In the genomic region with DNA sequence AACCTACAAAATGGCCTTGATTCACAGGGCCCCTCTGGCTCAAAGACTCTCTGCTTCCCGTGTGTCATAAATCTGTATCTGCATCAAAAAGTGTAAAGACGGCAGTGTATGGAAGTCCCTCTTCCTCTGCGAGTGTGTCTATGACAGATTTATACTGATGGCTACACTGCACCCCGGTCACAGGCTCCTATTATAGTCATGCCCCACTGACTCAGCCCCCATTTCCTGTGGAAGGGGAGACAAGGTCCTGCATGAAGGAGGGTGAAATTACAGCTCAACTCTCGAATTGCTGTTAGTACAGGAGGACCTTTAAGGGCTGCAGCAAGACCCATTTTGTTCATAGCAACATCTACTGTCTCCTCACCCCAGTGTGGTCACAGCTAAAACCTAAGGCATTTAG, we compare ENCODE assay signal across 1 cellular context.
TF ChIP-seq lines count a peak whose summit lies in the region.

No MANE protein-coding gene starts in this region.

TF ChIP-seq in HEK293, 187 proteins besides CTCF, POLR2A, EP300 and RAD21 (continued from another document):
- TF ChIP-seq PRDM10 (tag by site-specific recombination; IDR thresholded peaks at IDR 0.05) (peak; percentile 10; the same call in 1 of the 2 replicates), PRDM2 (tag by site-specific recombination; IDR thresholded peaks at IDR 0.05; ENCODE audit: borderline replicate concordance) (no peak), ZNF366 (tag by site-specific recombination; conservative IDR thresholded peaks at IDR 0.05) (0 out of 2 replicates have a peak, but pooled peaks have one; percentile 14), TRIM28 (IDR thresholded peaks at IDR 0.05; ENCODE audit: borderline replicate concordance, low read length) (no peak), ZXDB (tag by site-specific recombination; IDR thresholded peaks at IDR 0.05) (peak; percentile 10; the same call in 1 of the 2 replicates), ZNF521 (tag by site-specific recombination; IDR thresholded peaks at IDR 0.05) (no peak), ZNF223 (tag by site-specific recombination; IDR thresholded peaks at IDR 0.05) (no peak), ZNF670 (tag by site-specific recombination; IDR thresholded peaks at IDR 0.05; ENCODE audit: low read depth) (no peak), ZNF621 (tag by site-specific recombination; IDR thresholded peaks at IDR 0.05) (no peak), ZNF132 (tag by site-specific recombination; IDR thresholded peaks at IDR 0.05; ENCODE audit: borderline replicate concordance) (no peak), ZNF777 (tag by site-specific recombination; IDR thresholded peaks at IDR 0.05; ENCODE audit: borderline replicate concordance) (no peak), FEZF1 (tag by site-specific recombination; IDR thresholded peaks at IDR 0.05) (peak; percentile 42; the same call in 1 of the 2 replicates), ZNF10 (tag by site-specific recombination; IDR thresholded peaks at IDR 0.05) (no peak), PATZ1 (tag by site-specific recombination; IDR thresholded peaks at IDR 0.05) (peak; percentile 55; the same call in 1 of the 2 replicates), ZNF423 (tag by site-specific recombination; IDR thresholded peaks at IDR 0.05) (no peak), ZNF248 (tag by site-specific recombination; IDR thresholded peaks at IDR 0.05) (no peak), ZNF398 (tag by site-specific recombination; IDR thresholded peaks at IDR 0.05) (peak; percentile 62; the same call in 1 of the 2 replicates), PRDM1 (tag by site-specific recombination; IDR thresholded peaks at IDR 0.05) (no peak), PRDM4 (tag by site-specific recombination; IDR thresholded peaks at IDR 0.05) (peak; percentile 13; the same call in 1 of the 2 replicates)
- TF ChIP-seq, protein P1, sequence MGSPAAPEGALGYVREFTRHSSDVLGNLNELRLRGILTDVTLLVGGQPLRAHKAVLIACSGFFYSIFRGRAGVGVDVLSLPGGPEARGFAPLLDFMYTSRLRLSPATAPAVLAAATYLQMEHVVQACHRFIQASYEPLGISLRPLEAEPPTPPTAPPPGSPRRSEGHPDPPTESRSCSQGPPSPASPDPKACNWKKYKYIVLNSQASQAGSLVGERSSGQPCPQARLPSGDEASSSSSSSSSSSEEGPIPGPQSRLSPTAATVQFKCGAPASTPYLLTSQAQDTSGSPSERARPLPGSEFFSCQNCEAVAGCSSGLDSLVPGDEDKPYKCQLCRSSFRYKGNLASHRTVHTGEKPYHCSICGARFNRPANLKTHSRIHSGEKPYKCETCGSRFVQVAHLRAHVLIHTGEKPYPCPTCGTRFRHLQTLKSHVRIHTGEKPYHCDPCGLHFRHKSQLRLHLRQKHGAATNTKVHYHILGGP (tag by site-specific recombination; IDR thresholded peaks at IDR 0.05) = no peak
